ENCODE assay signal across 1 cellular context in genomic region chr15:57156210-57156887, GRCh38.
TF ChIP-seq lines count a peak whose summit lies in the region.

No MANE protein-coding gene starts in this region.

TF ChIP-seq in SK-N-SH, 30 proteins besides CTCF, POLR2A, EP300 and RAD21 (continued from another document):
- TF ChIP-seq USF2 (IDR thresholded peaks at IDR 0.05; ENCODE audit: borderline replicate concordance, low read depth, low read length): no peak
